ENCODE assay signal across 15 cellular contexts in genomic region chr10:36489928-36490279, GRCh38.
A peak's percentile ranks its signal among the peaks of the same experiment; 100 is the strongest.
DNase-seq lines count a peak whose midpoint lies in the region; ATAC-seq and TF ChIP-seq lines count a peak whose summit lies in the region.
"Had no signal": no experiment of that assay in that cellular context is flagged by ENCODE, and none has a peak within 500 bp of the region (broad histone marks: within the 10 kb centered on the region; RNA-seq: fewer than 3 reads in every experiment).

No MANE protein-coding gene starts in this region.

- H3K9me1 ChIP-seq in IMR-90 (ENCODE audit: insufficient read depth, low read length): peaks cover 15% of the 10 kb centered on the region

- no peaks in the 10 kb centered on the region; the same call in 1 of the 2 replicates for H4K20me1 ChIP-seq in IMR-90 (ENCODE audit: insufficient read depth, low read length)
- no peaks in the 10 kb centered on the region for H4K20me1 ChIP-seq in H9 (ENCODE audit: control insufficient read depth, insufficient read depth, insufficient read length)

- H2BK20ac ChIP-seq in IMR-90 (ENCODE audit: low read depth, low read length) (peak overlapping the region; percentile 94), H9 (ENCODE audit: low read depth, low read length, poor library complexity, severe bottlenecking) (no peak overlapping the region)

- H3K4me1 Mint-ChIP-seq in H9: peaks cover 0 to 11% of the 10 kb centered on the region in 2 experiments; a peak in 2 of 4 replicates
- no peaks in the 10 kb centered on the region for H3K4me1 Mint-ChIP-seq in activated CD4-positive, alpha-beta memory T cell treated with anti-CD3 and anti-CD28 coated beads, Interleukin-2, amount 10 ng/mL, durations not matched to agents 7 days and 5 days
- H3K4me1 Mint-ChIP-seq: B cell; stimulated activated naive B cell treated with anti-CD40 and anti-IgM and Interleukin-4, amounts not matched to agents 10 μg/mL and 1 μg/mL and 100 μg/mL, for 72 hours had no signal

- H3K4me3 ChIP-seq in IMR-90 (ENCODE audit: insufficient read depth, low read depth, low read length) (no peak overlapping the region), choroid plexus epithelial cell (ENCODE audit: low read depth, low read length) (no peak overlapping the region)
- H3K4me3 ChIP-seq: dorsolateral prefrontal cortex, K562 had no signal

- intact Hi-C loops in IMR-90 (cut with micrococcal nuclease): loop anchor here (10.0 kb wide), 2 partner anchors 145 to 855 kb away; no protein-coding TSS in a partner anchor

- H4K91ac ChIP-seq in IMR-90 (ENCODE audit: insufficient read depth, low read depth, low read length): peak overlapping the region; percentile 86
- H4K91ac ChIP-seq in H9 (ENCODE audit: insufficient read length, low read depth, low read length): no peak overlapping the region

- no peak overlapping the region for H2AK9ac ChIP-seq in IMR-90 (replicated peaks; ENCODE audit: low read depth, low read length, poor library complexity)

- H3K18ac ChIP-seq in IMR-90 (ENCODE audit: low read depth, low read length) (peak overlapping the region; percentile 78), H9 (ENCODE audit: insufficient read length, low read depth, low read length) (no peak overlapping the region)

- H2AFZ ChIP-seq in IMR-90 (replicated peaks; ENCODE audit: low read length, poor library complexity) (peak overlapping the region; percentile 76), H9 (ENCODE audit: low read length) (no peak overlapping the region)

- CTCF ChIA-PET in IMR-90 (lab: Yijun Ruan, JAX): no interaction called here
- CTCF ChIA-PET in activated CD4-positive, alpha-beta memory T cell treated with anti-CD3 and anti-CD28 coated beads, Interleukin-2, amount 10 ng/mL, durations not matched to agents 7 days and 5 days (lab: Charles Lee): no interaction called here

- H3K79me1 ChIP-seq in IMR-90 (ENCODE audit: low read depth in 1 of 2, low read length in 2 of 2): no peaks in the 10 kb centered on the region
- H3K79me1 ChIP-seq in H9 (ENCODE audit: insufficient read depth, low read depth, low read length, poor library complexity, severe bottlenecking): no peaks in the 10 kb centered on the region

- TF ChIP-seq POLR2A in IMR-90 (IDR thresholded peaks at IDR 0.05; ENCODE audit: low read depth, low read length): no peak

- no peaks in the 10 kb centered on the region for H3K27me3 ChIP-seq in IMR-90 (ENCODE audit: control insufficient read depth, insufficient read depth, low read length)
- H3K27me3 ChIP-seq in H9 (ENCODE audit: insufficient read depth, low read length): no peaks in the 10 kb centered on the region
- H3K27me3 ChIP-seq: dorsolateral prefrontal cortex had no signal

- H3K4me3 Mint-ChIP-seq in H9: no peak overlapping the region
- H3K4me3 Mint-ChIP-seq in activated CD4-positive, alpha-beta memory T cell treated with anti-CD3 and anti-CD28 coated beads, Interleukin-2, amount 10 ng/mL, durations not matched to agents 7 days and 5 days: no peak overlapping the region
- H3K4me3 Mint-ChIP-seq: B cell; stimulated activated naive B cell treated with anti-CD40 and anti-IgM and Interleukin-4, amounts not matched to agents 10 μg/mL and 1 μg/mL and 100 μg/mL, for 72 hours had no signal

- H3K23ac ChIP-seq in IMR-90 (ENCODE audit: low read depth, low read length) (peak overlapping the region; percentile 18; the same call in 1 of the 2 replicates), H9 (ENCODE audit: insufficient read length, low read depth, low read length) (no peak overlapping the region)

- peak overlapping the region; percentile 88 for H3K27ac ChIP-seq in IMR-90 (ENCODE audit: insufficient read depth, low read length)
- H3K27ac ChIP-seq in H9 (ENCODE audit: insufficient read length, low read depth, low read length): no peak overlapping the region

- TF ChIP-seq CTCF in IMR-90 (conservative IDR thresholded peaks at IDR 0.05; ENCODE audit: low read depth, low read length): no peak
- TF ChIP-seq CTCF in choroid plexus epithelial cell (conservative IDR thresholded peaks at IDR 0.05; ENCODE audit: low read depth, low read length): no peak
- TF ChIP-seq CTCF in H9 (conservative IDR thresholded peaks at IDR 0.05): no peak

- no peaks in the 10 kb centered on the region for H3K27me3 Mint-ChIP-seq in H9 (ENCODE audit: low read depth)
- no peaks in the 10 kb centered on the region for H3K27me3 Mint-ChIP-seq in activated CD4-positive, alpha-beta memory T cell treated with anti-CD3 and anti-CD28 coated beads, Interleukin-2, amount 10 ng/mL, durations not matched to agents 7 days and 5 days

- H2BK12ac ChIP-seq in H9 (ENCODE audit: insufficient read length, low read depth, low read length): no peak overlapping the region

- no peaks in the 10 kb centered on the region; a peak in 1 of 7 replicates for H3K36me3 Mint-ChIP-seq in H9 (ENCODE audit: insufficient read depth in 1 of 3, low read depth in 3 of 3)
- H3K36me3 Mint-ChIP-seq in activated CD4-positive, alpha-beta memory T cell treated with anti-CD3 and anti-CD28 coated beads, Interleukin-2, amount 10 ng/mL, durations not matched to agents 7 days and 5 days (ENCODE audit: low read depth): no peaks in the 10 kb centered on the region
- H3K36me3 Mint-ChIP-seq: stimulated activated naive B cell treated with anti-CD40 and anti-IgM and Interleukin-4, amounts not matched to agents 10 μg/mL and 1 μg/mL and 100 μg/mL, for 72 hours had no signal

- H3K56ac ChIP-seq in IMR-90 (ENCODE audit: extremely low read depth, insufficient read depth, low read length): peak overlapping the region; percentile 13; the same call in 1 of the 2 replicates
- no peak overlapping the region for H3K56ac ChIP-seq in H9 (ENCODE audit: insufficient read length, low read depth, low read length)

- H2BK15ac ChIP-seq in IMR-90 (ENCODE audit: low read depth, low read length) (peak overlapping the region; percentile 90; the same call in 2 of the 3 replicates), H9 (ENCODE audit: low read depth, low read length) (no peak overlapping the region)

- DNase-seq in A172 (ENCODE audit: low spot score): peak; percentile 39
- DNase-seq in IMR-90: peak; percentile 86
- DNase-seq in choroid plexus epithelial cell (ENCODE audit: low read depth): peak; percentile 85
- peak; percentile 36 for DNase-seq in left kidney (ENCODE audit: low read depth, low spot score)
- no peak for DNase-seq in SIG-M5 (lab: John Stamatoyannopoulos, UW)
- no peak for DNase-seq in H9
- no peak for DNase-seq in activated CD4-positive, alpha-beta memory T cell treated with anti-CD3 and anti-CD28 coated beads, Interleukin-2, amount 10 ng/mL, durations not matched to agents 7 days and 5 days
- DNase-seq: activated CD4-positive, alpha-beta T cell treated with anti-CD3 and anti-CD28 coated beads for 48 hours; activated effector memory CD4-positive, alpha-beta T cell treated with anti-CD3 and anti-CD28 coated beads, Interleukin-2, amount 50 U/mL, for 16 hours; dorsolateral prefrontal cortex; NCI-H446 treated with DMSO at 0.1 percent for 48 hours; stimulated activated naive B cell treated with anti-CD40 and anti-IgM and Interleukin-4, amounts not matched to agents 10 μg/mL and 1 μg/mL and 100 μg/mL, for 72 hours had no signal

- POLR2A ChIA-PET in IMR-90 (lab: Charles Lee; ENCODE audit: unreplicated experiment): no interaction called here
- POLR2A ChIA-PET in activated CD4-positive, alpha-beta memory T cell treated with anti-CD3 and anti-CD28 coated beads, Interleukin-2, amount 10 ng/mL, durations not matched to agents 7 days and 5 days (lab: Charles Lee): no interaction called here

- H4K8ac ChIP-seq in IMR-90 (ENCODE audit: low read depth in 2 of 2, low read length in 2 of 2) (peak overlapping the region; percentile 78 to 79), H9 (replicated peaks; ENCODE audit: insufficient read length, low read depth, low read length) (no peak overlapping the region)

- peak overlapping the region; percentile 65; the same call in 1 of the 2 replicates for H2AK5ac ChIP-seq in IMR-90 (ENCODE audit: low read depth, low read length)
- H2AK5ac ChIP-seq in H9 (ENCODE audit: insufficient read length, low read length): no peak overlapping the region

- H4K5ac ChIP-seq in IMR-90 (ENCODE audit: low read depth, low read length): peak overlapping the region; percentile 88
- H4K5ac ChIP-seq in H9 (ENCODE audit: insufficient read length, low read depth, low read length): no peak overlapping the region

- H3K4me2 ChIP-seq in IMR-90 (ENCODE audit: low read depth, low read length) (peak overlapping the region; percentile 57), H9 (ENCODE audit: insufficient read depth, insufficient read length, low read length) (no peak overlapping the region)

- no peaks in the 10 kb centered on the region for H3K79me2 ChIP-seq in H9 (ENCODE audit: insufficient read depth, low read length)

- peak; percentile 65 for ATAC-seq in IMR-90 (ENCODE audit: low read depth)
- ATAC-seq in HG03460 (IDR thresholded peaks at IDR 0.05; ENCODE audit: unreplicated experiment): no peak
- ATAC-seq: K562; stimulated activated naive B cell treated with anti-CD40 and anti-IgM and Interleukin-4, amounts not matched to agents 10 μg/mL and 1 μg/mL and 100 μg/mL, for 72 hours had no signal

- peak overlapping the region; percentile 90; the same call in 1 of the 2 replicates for H3K14ac ChIP-seq in IMR-90 (replicated peaks; ENCODE audit: low read depth, low read length)
- H3K14ac ChIP-seq in H9 (ENCODE audit: insufficient read depth, low read length): no peak overlapping the region

- H2BK5ac ChIP-seq in IMR-90 (ENCODE audit: low read depth, low read length, poor library complexity, severe bottlenecking) (peak overlapping the region; percentile 81), H9 (ENCODE audit: insufficient read length, low read length) (no peak overlapping the region)

- H3K23me2 ChIP-seq in H9 (ENCODE audit: insufficient read length, low read depth, low read length, poor library complexity, severe bottlenecking): no peaks in the 10 kb centered on the region

- BruUV-seq in IMR-90 (replicated peaks; lab: Mats Ljungman, UMichigan): no TSS peak

- no peak for TF ChIP-seq RAD21 in IMR-90 (IDR thresholded peaks at IDR 0.05; ENCODE audit: low read length)

- no peak overlapping the region for H3K27ac Mint-ChIP-seq in H9
- no peak overlapping the region for H3K27ac Mint-ChIP-seq in activated CD4-positive, alpha-beta memory T cell treated with anti-CD3 and anti-CD28 coated beads, Interleukin-2, amount 10 ng/mL, durations not matched to agents 7 days and 5 days
- H3K27ac Mint-ChIP-seq: B cell; stimulated activated naive B cell treated with anti-CD40 and anti-IgM and Interleukin-4, amounts not matched to agents 10 μg/mL and 1 μg/mL and 100 μg/mL, for 72 hours had no signal

- dilution Hi-C loops in IMR-90 (cut with HindIII; ENCODE audit: low sequenced_read_pairs, unreplicated experiment): no loop called here

- WGBS in IMR-90 (ENCODE audit: extremely low coverage in 2 of 2, insufficient read length in 1 of 2), 2 experiments: no CpG with 5 or more reads among the region's 4 CpGs
- no CpG with 5 or more reads among the region's 4 CpGs for WGBS in H9 (ENCODE audit: extremely low coverage, insufficient read length, low lambda C conversion rate)

- peak overlapping the region; percentile 85 for H2BK120ac ChIP-seq in IMR-90 (ENCODE audit: low read depth, low read length)
- no peak overlapping the region for H2BK120ac ChIP-seq in H9 (ENCODE audit: low read depth, low read length, poor library complexity, severe bottlenecking)

- no peak overlapping the region for H3T11ph ChIP-seq in H9 (ENCODE audit: low read length)

- no peaks in the 10 kb centered on the region for H3K9me3 ChIP-seq in IMR-90 (ENCODE audit: control insufficient read depth, insufficient read depth, low read length)
- H3K9me3 ChIP-seq in H9 (ENCODE audit: control insufficient read depth, low read depth, low read length): no peaks in the 10 kb centered on the region

- H3K9ac ChIP-seq in IMR-90 (ENCODE audit: low read depth, low read length) (no peak overlapping the region), H9 (ENCODE audit: extremely low read depth, insufficient read length, low read length) (no peak overlapping the region)

- no peaks in the 10 kb centered on the region for H3K9me3 Mint-ChIP-seq in H9
- peaks cover 13% of the 10 kb centered on the region for H3K9me3 Mint-ChIP-seq in activated CD4-positive, alpha-beta memory T cell treated with anti-CD3 and anti-CD28 coated beads, Interleukin-2, amount 10 ng/mL, durations not matched to agents 7 days and 5 days
- H3K9me3 Mint-ChIP-seq: stimulated activated naive B cell treated with anti-CD40 and anti-IgM and Interleukin-4, amounts not matched to agents 10 μg/mL and 1 μg/mL and 100 μg/mL, for 72 hours had no signal

- no peaks in the 10 kb centered on the region for H3K36me3 ChIP-seq in IMR-90 (ENCODE audit: control insufficient read depth, insufficient read depth, low read length)

- peak overlapping the region; percentile 73 for H3K4ac ChIP-seq in IMR-90 (ENCODE audit: low read depth, low read length)
- H3K4ac ChIP-seq in H9 (ENCODE audit: low read depth, low read length): no peak overlapping the region

- H3K4me1 ChIP-seq in IMR-90 (ENCODE audit: control insufficient read depth, insufficient read depth, low read length) (peaks cover 21% of the 10 kb centered on the region), H9 (ENCODE audit: insufficient read depth, low read length) (no peaks in the 10 kb centered on the region)

- in situ Hi-C loops in IMR-90 (cut with MboI; ENCODE audit: low sequenced_read_pairs): no loop called here

Comparison
In these comparisons a context has a peak if more than half of its experiments do, and no peak if none do; other contexts are left out.
1. DNase-seq: peak in A172 (single experiment), IMR-90 (single experiment), choroid plexus epithelial cell (single experiment) and left kidney (single experiment); none in SIG-M5 (single experiment), H9 (single experiment) and activated CD4-positive, alpha-beta memory T cell treated with anti-CD3 and anti-CD28 coated beads, Interleukin-2, amount 10 ng/mL, durations not matched to agents 7 days and 5 days (single experiment).